2 cellular contexts compared by ENCODE assay signal in genomic region chr17:17437461-17437860, GRCh38.
TF ChIP-seq lines count a peak whose summit lies in the region.

No MANE protein-coding gene starts in this region.

TF ChIP-seq in A549, 52 proteins besides CTCF, POLR2A, EP300 and RAD21:
- TF ChIP-seq JUN (IDR thresholded peaks at IDR 0.05) = no peak
- TF ChIP-seq MAZ (IDR thresholded peaks at IDR 0.05; ENCODE audit: borderline replicate concordance, low read depth, low read length) = no peak
- no peak for TF ChIP-seq KDM5A (IDR thresholded peaks at IDR 0.05)
- no peak for TF ChIP-seq RFX5 (IDR thresholded peaks at IDR 0.05)
- no peak for TF ChIP-seq CEBPB (IDR thresholded peaks at IDR 0.05)
- no peak for TF ChIP-seq NPAS2 (CRISPR knock-in tag; IDR thresholded peaks at IDR 0.05; ENCODE audit: borderline replicate concordance)
- TF ChIP-seq SREBF2 (IDR thresholded peaks at IDR 0.05) = no peak
- TF ChIP-seq MYC (IDR thresholded peaks at IDR 0.05; ENCODE audit: borderline replicate concordance, low read length) = no peak
- TF ChIP-seq POLR2AphosphoS2 (conservative IDR thresholded peaks at IDR 0.05; ENCODE audit: low read length) = no peak

TF ChIP-seq in IMR-90, 13 proteins besides CTCF, POLR2A, EP300 and RAD21:
- TF ChIP-seq NFE2L2 (IDR thresholded peaks at IDR 0.05; ENCODE audit: low read depth, low read length) (no peak), USF2 (IDR thresholded peaks at IDR 0.05; ENCODE audit: low read depth, low read length) (no peak), BHLHE40 (IDR thresholded peaks at IDR 0.05; ENCODE audit: low read depth, low read length) (no peak), SMC3 (IDR thresholded peaks at IDR 0.05; ENCODE audit: low read depth, low read length) (no peak)
